In genomic region chr2:62412347-62412742, GRCh38 we compare ENCODE assay signal across 10 cellular contexts.
A peak's percentile ranks its signal among the peaks of the same experiment; 100 is the strongest.
DNase-seq lines count a peak whose midpoint lies in the region; ATAC-seq and TF ChIP-seq lines count a peak whose summit lies in the region.
"Had no signal": no experiment of that assay in that cellular context is flagged by ENCODE, and none has a peak within 500 bp of the region (broad histone marks: within the 10 kb centered on the region; RNA-seq: fewer than 3 reads in every experiment).

No MANE protein-coding gene starts in this region.

- H3K36me3 ChIP-seq in CD8-positive, alpha-beta memory T cell (ENCODE audit: insufficient read depth, low read length), result no peaks in the 10 kb centered on the region
- H3K36me3 ChIP-seq in PC-3 (ENCODE audit: low read depth, low read length), result no peaks in the 10 kb centered on the region
- no peaks in the 10 kb centered on the region for H3K36me3 ChIP-seq in osteoblast (ENCODE audit: insufficient read depth, low read length)
- H3K36me3 ChIP-seq: BLaER1 had no signal

- H3K9me2 ChIP-seq in PC-3 (replicated peaks; ENCODE audit: low read length), result no peaks in the 10 kb centered on the region

- H3K4me3 ChIP-seq in CD8-positive, alpha-beta memory T cell (ENCODE audit: low read length), result no peak overlapping the region
- H3K4me3 ChIP-seq in PC-3 (ENCODE audit: low read length) (no peak overlapping the region), osteoblast (ENCODE audit: insufficient read depth, low read length) (no peak overlapping the region)

- CTCF ChIA-PET in CD8-positive, alpha-beta memory T cell (lab: Charles Lee), result interaction anchor here (0.9 to 1.9 kb wide), 5 partner anchors 9 to 499 kb away, joined by 3 to 7 read pairs (median 3); no protein-coding TSS in a partner anchor
- CTCF ChIA-PET in PC-3 (lab: Charles Lee), result interaction anchor here (1.0 kb wide), 1 partner anchor 419 kb away, joined by 5 read pairs; no protein-coding TSS in a partner anchor
- CTCF ChIA-PET in HEK293T (lab: Yijun Ruan, JAX), result interaction anchor here (0.9 to 1.0 kb wide), 2 partner anchors 9 to 489 kb away, joined by 3 read pairs; no protein-coding TSS in a partner anchor

- peak overlapping the region in 3 of 7 donors; percentile 49 to 64 (median 62) for H3K4me3 Mint-ChIP-seq in CD8-positive, alpha-beta memory T cell
- peak overlapping the region; percentile 67 to 70 for H3K4me3 Mint-ChIP-seq in effector memory CD8-positive, alpha-beta T cell
- H3K4me3 Mint-ChIP-seq in nephron progenitor cell, result no peak overlapping the region

- no peak overlapping the region for H3K27ac ChIP-seq in CD8-positive, alpha-beta memory T cell (ENCODE audit: low read depth, low read length)
- H3K27ac ChIP-seq in PC-3 (ENCODE audit: low read length) (no peak overlapping the region), osteoblast (ENCODE audit: low read depth, low read length) (no peak overlapping the region)

- no peak overlapping the region for H3K9ac ChIP-seq in PC-3 (ENCODE audit: low read length)

- no peak overlapping the region for H2AFZ ChIP-seq in PC-3 (ENCODE audit: low read length)
- no peak overlapping the region for H2AFZ ChIP-seq in osteoblast (ENCODE audit: low read length)

- POLR2A ChIA-PET in CD8-positive, alpha-beta memory T cell (lab: Charles Lee), result no interaction called here
- POLR2A ChIA-PET in PC-3 (lab: Charles Lee; ENCODE audit: unreplicated experiment), result no interaction called here
- POLR2A ChIA-PET in HEK293T (lab: Yijun Ruan, JAX), result no interaction called here

- H3K27ac Mint-ChIP-seq in CD8-positive, alpha-beta memory T cell, result peak overlapping the region in 6 of 8 donors; percentile 7 to 74 (median 51)
- peak overlapping the region; percentile 96 for H3K27ac Mint-ChIP-seq in effector memory CD8-positive, alpha-beta T cell
- no peak overlapping the region for H3K27ac Mint-ChIP-seq in nephron progenitor cell

- H3K4me2 ChIP-seq in PC-3 (ENCODE audit: low read length), result peak overlapping the region; percentile 61
- no peak overlapping the region for H3K4me2 ChIP-seq in osteoblast (ENCODE audit: insufficient read depth, low read length)

- no peaks in the 10 kb centered on the region for H3F3A ChIP-seq in PC-3 (ENCODE audit: low read length, unreplicated experiment)

- peaks cover 0 to 12% of the 10 kb centered on the region in 2 donors for H3K27me3 Mint-ChIP-seq in CD8-positive, alpha-beta memory T cell
- no peaks in the 10 kb centered on the region for H3K27me3 Mint-ChIP-seq in effector memory CD8-positive, alpha-beta T cell
- H3K27me3 Mint-ChIP-seq in nephron progenitor cell (ENCODE audit: low read depth, poor library complexity), result no peaks in the 10 kb centered on the region

- peaks cover 18 to 29% (median 20%) of the 10 kb centered on the region in 3 donors for H3K4me1 Mint-ChIP-seq in CD8-positive, alpha-beta memory T cell
- peaks cover 5 to 12% of the 10 kb centered on the region in 2 donors for H3K4me1 Mint-ChIP-seq in effector memory CD8-positive, alpha-beta T cell (ENCODE audit: low read depth in 2 of 2)
- H3K4me1 Mint-ChIP-seq in nephron progenitor cell, result peaks cover 44% of the 10 kb centered on the region

- H3K4me1 ChIP-seq in CD8-positive, alpha-beta memory T cell (ENCODE audit: insufficient read depth, low read length), result peaks cover 6% of the 10 kb centered on the region
- H3K4me1 ChIP-seq in PC-3 (ENCODE audit: insufficient read depth, low read length), result peaks cover 5% of the 10 kb centered on the region
- H3K4me1 ChIP-seq in osteoblast (ENCODE audit: insufficient read depth, low read length), result peaks cover 12% of the 10 kb centered on the region

- peak in 1 of 5 donors; percentile 4 for DNase-seq in CD8-positive, alpha-beta memory T cell
- DNase-seq in PC-3 (peak; percentile 65), nephron progenitor cell (no peak), HEK293T (ENCODE audit: extremely low spot score) (no peak), mucosa of gallbladder (ENCODE audit: low spot score) (no peak), NOMO-1 treated with dmso at 0.1 percent for 144 hours (lab: John Stamatoyannopoulos, UW; ENCODE audit: unreplicated experiment) (no peak), osteoblast (ENCODE audit: insufficient read length, low spot score, missing footprints) (no peak)
- peak; percentile 9 to 24 (median 12) for DNase-seq in effector memory CD8-positive, alpha-beta T cell
- DNase-seq: stimulated activated CD4-positive, alpha-beta T cell treated with anti-CD3 and anti-CD28 coated beads, Interleukin-1b, Interleukin-23, amount 100 ng/mL, for 48 hours had no signal

- intact Hi-C loops in PC-3 (cut with micrococcal nuclease), result loop anchor here (1.0 to 5.0 kb wide), 3 partner anchors 215 to 494 kb away; partner anchors contain the start of gene B3GNT2

- H3K36me3 Mint-ChIP-seq in CD8-positive, alpha-beta memory T cell, result peaks cover 0 to 4% (median 0%) of the 10 kb centered on the region in 3 donors
- H3K36me3 Mint-ChIP-seq in effector memory CD8-positive, alpha-beta T cell (ENCODE audit: insufficient read depth), result peaks cover 30% of the 10 kb centered on the region
- no peaks in the 10 kb centered on the region for H3K36me3 Mint-ChIP-seq in nephron progenitor cell (ENCODE audit: low read depth)

- H4K20me1 ChIP-seq in PC-3 (ENCODE audit: low read length) (no peaks in the 10 kb centered on the region), osteoblast (ENCODE audit: insufficient read depth, low read length) (no peaks in the 10 kb centered on the region)
- H4K20me1 ChIP-seq: BLaER1 had no signal

- TF ChIP-seq CTCF in PC-3 (conservative IDR thresholded peaks at IDR 0.05; ENCODE audit: low read depth, low read length), result no peak
- TF ChIP-seq CTCF in nephron progenitor cell (IDR thresholded peaks at IDR 0.05), result peak; percentile 10
- no peak for TF ChIP-seq CTCF in osteoblast (IDR thresholded peaks at IDR 0.05; ENCODE audit: extremely low read depth, low read depth, low read length)

- ATAC-seq in PC-3, result peak; percentile 82
- ATAC-seq in effector memory CD8-positive, alpha-beta T cell (replicated peaks), result peak; percentile 55

- H3K79me2 ChIP-seq in PC-3 (ENCODE audit: low read length), result no peaks in the 10 kb centered on the region
- no peaks in the 10 kb centered on the region for H3K79me2 ChIP-seq in osteoblast (ENCODE audit: insufficient read depth, low read length)

- peaks cover 0 to 1% (median 0%) of the 10 kb centered on the region in 5 donors for H3K9me3 Mint-ChIP-seq in CD8-positive, alpha-beta memory T cell
- no peaks in the 10 kb centered on the region for H3K9me3 Mint-ChIP-seq in effector memory CD8-positive, alpha-beta T cell
- no peaks in the 10 kb centered on the region for H3K9me3 Mint-ChIP-seq in nephron progenitor cell

- H3K27me3 ChIP-seq in CD8-positive, alpha-beta memory T cell (ENCODE audit: insufficient read depth, low read length, poor library complexity, severe bottlenecking), result no peaks in the 10 kb centered on the region
- H3K27me3 ChIP-seq in PC-3 (ENCODE audit: low read length), result no peaks in the 10 kb centered on the region
- no peaks in the 10 kb centered on the region for H3K27me3 ChIP-seq in osteoblast (ENCODE audit: insufficient read depth, low read length)
- H3K27me3 ChIP-seq: BLaER1 had no signal

- BruUV-seq in PC-3 (replicated peaks; lab: Mats Ljungman, UMichigan), result no TSS peak

- H3K9me3 ChIP-seq in CD8-positive, alpha-beta memory T cell (ENCODE audit: low read length), result no peaks in the 10 kb centered on the region
- H3K9me3 ChIP-seq in PC-3 (ENCODE audit: low read length), result no peaks in the 10 kb centered on the region
- no peaks in the 10 kb centered on the region for H3K9me3 ChIP-seq in osteoblast (ENCODE audit: low read depth, low read length)
- H3K9me3 ChIP-seq: BLaER1 had no signal

TF ChIP-seq in HEK293T, 16 proteins besides CTCF, POLR2A, EP300 and RAD21:
- TF ChIP-seq ZNF384 (IDR thresholded peaks at IDR 0.05) (no peak), ELF4 (IDR thresholded peaks at IDR 0.05) (no peak), SUZ12 (IDR thresholded peaks at IDR 0.05) (no peak), FOXK2 (IDR thresholded peaks at IDR 0.05) (no peak), FOXA1 (IDR thresholded peaks at IDR 0.05) (no peak), LEF1 (IDR thresholded peaks at IDR 0.05; ENCODE audit: borderline replicate concordance) (no peak), BHLHE40 (IDR thresholded peaks at IDR 0.05; ENCODE audit: borderline replicate concordance) (no peak), ARNT (IDR thresholded peaks at IDR 0.05) (no peak), FOXM1 (IDR thresholded peaks at IDR 0.05; ENCODE audit: borderline replicate concordance) (no peak), PKNOX1 (IDR thresholded peaks at IDR 0.05) (no peak), SP1 (IDR thresholded peaks at IDR 0.05) (no peak), CTBP1 (IDR thresholded peaks at IDR 0.05; ENCODE audit: borderline replicate concordance) (no peak), HDGF (IDR thresholded peaks at IDR 0.05; ENCODE audit: borderline replicate concordance) (no peak), TARDBP (IDR thresholded peaks at IDR 0.05) (no peak), NFRKB (IDR thresholded peaks at IDR 0.05) (no peak), L3MBTL2 (conservative IDR thresholded peaks at IDR 0.05) (no peak)
TF ChIP-seq in HEK293T: peak in this region for 0.

Comparison
In these comparisons a context has a peak if more than half of its experiments do, and no peak if none do; other contexts are left out.
1. DNase-seq: peak in PC-3 (single experiment) and effector memory CD8-positive, alpha-beta T cell (3 of 3); none in nephron progenitor cell (single experiment), HEK293T (single experiment), mucosa of gallbladder (single experiment), NOMO-1 treated with dmso at 0.1 percent for 144 hours (single experiment) and osteoblast (single experiment).